Comparison of ENCODE assay signal across 29 cellular contexts in genomic region chr15:98735895-98736617, GRCh38.
DNase-seq lines count a peak whose midpoint lies in the region; ATAC-seq, FAIRE-seq and TF ChIP-seq lines count a peak whose summit lies in the region.
"Had no signal": no experiment of that assay in that cellular context is flagged by ENCODE, and none has a peak within 500 bp of the region (broad histone marks: within the 10 kb centered on the region; RNA-seq: fewer than 3 reads in every experiment).

No MANE protein-coding gene starts in this region.

- no peaks in the 10 kb centered on the region for H3K9me1 ChIP-seq in endothelial cell of umbilical vein (replicated peaks; ENCODE audit: control insufficient read depth, extremely low read depth, insufficient read depth, low read length)

- POLR2A ChIA-PET in endothelial cell of umbilical vein (lab: Charles Lee) = no interaction called here

- no peaks in the 10 kb centered on the region for H3K27me3 ChIP-seq in endothelial cell of umbilical vein (ENCODE audit: control insufficient read depth in 2 of 2, insufficient read depth in 2 of 2, low read length in 2 of 2)
- no peaks in the 10 kb centered on the region for H3K27me3 ChIP-seq in smooth muscle cell (ENCODE audit: low read depth)
- H3K27me3 ChIP-seq: body of pancreas, esophagus squamous epithelium, gastrocnemius medialis, upper lobe of left lung had no signal

- no peak overlapping the region for H3K27ac Mint-ChIP-seq in activated naive CD4-positive, alpha-beta T cell treated with anti-CD3 and anti-CD28 coated beads for 36 hours
- H3K27ac Mint-ChIP-seq: activated CD8-positive, alpha-beta T cell treated with anti-CD3 and anti-CD28 coated beads, Interleukin-2, amount 10 ng/mL, durations not matched to agents 7 days and 5 days had no signal

- H3K9me3 ChIP-seq in endothelial cell of umbilical vein (replicated peaks; ENCODE audit: control insufficient read depth, insufficient read depth, low read length) = no peaks in the 10 kb centered on the region
- no peaks in the 10 kb centered on the region for H3K9me3 ChIP-seq in smooth muscle cell (replicated peaks; ENCODE audit: low read depth)
- H3K9me3 ChIP-seq: body of pancreas, esophagus squamous epithelium, gastrocnemius medialis, upper lobe of left lung had no signal

- H3K79me2 ChIP-seq in endothelial cell of umbilical vein (ENCODE audit: control insufficient read depth, insufficient read depth, low read length) = peaks cover 30% of the 10 kb centered on the region
- H3K79me2 ChIP-seq in smooth muscle cell (ENCODE audit: low read depth) = peaks cover 98% of the 10 kb centered on the region

- H2AFZ ChIP-seq in endothelial cell of umbilical vein (ENCODE audit: low read depth, low read length) (no peak overlapping the region), smooth muscle cell (ENCODE audit: low read depth) (no peak overlapping the region)
- H2AFZ ChIP-seq: PC-9 had no signal

- CTCF ChIA-PET in endothelial cell of umbilical vein (lab: Charles Lee) = interaction anchor here (0.6 to 1.5 kb wide), 3 partner anchors 8 to 43 kb away, joined by 3 to 4 read pairs (median 3); no protein-coding TSS in a partner anchor
- CTCF ChIA-PET in activated naive CD4-positive, alpha-beta T cell treated with anti-CD3 and anti-CD28 coated beads for 36 hours (lab: Charles Lee) = no interaction called here

- no peaks in the 10 kb centered on the region for H3K9me3 Mint-ChIP-seq in activated naive CD4-positive, alpha-beta T cell treated with anti-CD3 and anti-CD28 coated beads for 36 hours

- H3K4me2 ChIP-seq in endothelial cell of umbilical vein (ENCODE audit: insufficient read depth, low read length) (peak overlapping the region; percentile 13), smooth muscle cell (peak overlapping the region; percentile 66)
- H3K4me2 ChIP-seq: PC-9 had no signal

- H3K36me3 ChIP-seq in endothelial cell of umbilical vein (ENCODE audit: control insufficient read depth in 2 of 2, extremely low read depth in 1 of 2, insufficient read depth in 2 of 2, low read length in 2 of 2) (no peaks in the 10 kb centered on the region), smooth muscle cell (ENCODE audit: low read depth) (no peaks in the 10 kb centered on the region)
- H3K36me3 ChIP-seq: esophagus squamous epithelium, gastrocnemius medialis, upper lobe of left lung had no signal

- no peak overlapping the region for H3K4me3 ChIP-seq in endothelial cell of umbilical vein (replicated peaks in 1 of 3; ENCODE audit: insufficient read depth in 1 of 3, low read depth in 1 of 3, low read length in 3 of 3)
- H3K4me3 ChIP-seq in smooth muscle cell = no peak overlapping the region
- H3K4me3 ChIP-seq: body of pancreas, esophagus squamous epithelium, gastrocnemius medialis, GM12878, PC-9, upper lobe of left lung had no signal

- FAIRE-seq in endothelial cell of umbilical vein (lab: Jason Lieb, UNC) = peak; percentile 81
- FAIRE-seq: GM12878, TTC549 had no signal

- peaks cover 7% of the 10 kb centered on the region for H3F3A ChIP-seq in smooth muscle cell (ENCODE audit: low read depth)

- no TSS peak for BruUV-seq in endothelial cell of umbilical vein (replicated peaks; lab: Mats Ljungman, UMichigan)

- H3K27me3 Mint-ChIP-seq in activated naive CD4-positive, alpha-beta T cell treated with anti-CD3 and anti-CD28 coated beads for 36 hours (ENCODE audit: low read depth) = no peaks in the 10 kb centered on the region

- TF ChIP-seq POLR2A in endothelial cell of umbilical vein (IDR thresholded peaks at IDR 0.05; ENCODE audit: low read depth, low read length) = no peak

- H4K20me1 ChIP-seq in endothelial cell of umbilical vein (replicated peaks; ENCODE audit: control insufficient read depth, extremely low read depth, insufficient read depth, low read length) (peaks cover 2% of the 10 kb centered on the region), smooth muscle cell (ENCODE audit: low read depth) (peaks cover 72% of the 10 kb centered on the region)

- H3K9ac ChIP-seq in endothelial cell of umbilical vein (replicated peaks; ENCODE audit: extremely low read depth, insufficient read depth, low read length) (no peak overlapping the region), smooth muscle cell (ENCODE audit: low read depth) (no peak overlapping the region)

- peaks cover 70% of the 10 kb centered on the region for H3K4me1 Mint-ChIP-seq in activated naive CD4-positive, alpha-beta T cell treated with anti-CD3 and anti-CD28 coated beads for 36 hours (ENCODE audit: low read depth)

- DNase-seq in NCI-H82 (lab: John Stamatoyannopoulos, UW) (peak; percentile 31), NCI-H82 treated with DMSO at 0.1 percent for 48 hours (lab: John Stamatoyannopoulos, UW; ENCODE audit: unreplicated experiment) (no peak), SK-N-DZ (ENCODE audit: low spot score) (peak; percentile 44), endothelial cell of umbilical vein (ENCODE audit: low read depth, low spot score) (peak; percentile 31), smooth muscle cell (lab: John Stamatoyannopoulos, UW; ENCODE audit: unreplicated experiment) (no peak)
- no peak for DNase-seq in activated naive CD4-positive, alpha-beta T cell treated with anti-CD3 and anti-CD28 coated beads for 36 hours
- DNase-seq: activated CD4-positive, alpha-beta T cell treated with anti-CD3 and anti-CD28 coated beads for 1 hour; activated CD8-positive, alpha-beta T cell treated with anti-CD3 and anti-CD28 coated beads, Interleukin-2, amount 10 ng/mL, durations not matched to agents 7 days and 5 days; activated gamma-delta T cell; activated T-cell treated with anti-CD3 and anti-CD28 coated beads, Interleukin-2, amount 50 U/mL, for 1 hour; AML-193; body of pancreas; DMS79; effector memory CD4-positive, alpha-beta T cell; esophagus squamous epithelium; gastrocnemius medialis; kidney glomerular epithelial cell; NCI-H1105 treated with DMSO at 0.1 percent for 48 hours; NCI-H2029 treated with DMSO at 0.1 percent for 48 hours; NCI-H226; nucleus accumbens; PC-9; SIG-M5; upper lobe of left lung had no signal

- H3K4me1 ChIP-seq in endothelial cell of umbilical vein (ENCODE audit: control insufficient read depth, extremely low read depth, insufficient read depth, low read length) = peaks cover 11% of the 10 kb centered on the region
- peaks cover 11% of the 10 kb centered on the region for H3K4me1 ChIP-seq in smooth muscle cell (ENCODE audit: low read depth)

- TF ChIP-seq CTCF in endothelial cell of umbilical vein (IDR thresholded peaks at IDR 0.05; ENCODE audit: extremely low read depth in 1 of 2, insufficient read depth in 1 of 2, low read depth in 1 of 2, low read length in 2 of 2) = no peak
- no peak for TF ChIP-seq CTCF in smooth muscle cell (IDR thresholded peaks at IDR 0.05; ENCODE audit: borderline replicate concordance, insufficient read depth, poor library complexity, severe bottlenecking)

- no peak overlapping the region for H3K4me3 Mint-ChIP-seq in activated naive CD4-positive, alpha-beta T cell treated with anti-CD3 and anti-CD28 coated beads for 36 hours
- H3K4me3 Mint-ChIP-seq: activated CD8-positive, alpha-beta T cell treated with anti-CD3 and anti-CD28 coated beads, Interleukin-2, amount 10 ng/mL, durations not matched to agents 7 days and 5 days had no signal

- no peaks in the 10 kb centered on the region for H3K36me3 Mint-ChIP-seq in activated naive CD4-positive, alpha-beta T cell treated with anti-CD3 and anti-CD28 coated beads for 36 hours (ENCODE audit: low read depth)

- intact Hi-C loops in endothelial cell of umbilical vein (cut with micrococcal nuclease) = no loop called here
- intact Hi-C loops in activated naive CD4-positive, alpha-beta T cell treated with anti-CD3 and anti-CD28 coated beads for 36 hours (cut with micrococcal nuclease) = no loop called here

- 42% methylated on average over 4 of the region's 4 CpGs for WGBS in smooth muscle cell (ENCODE audit: low lambda C conversion rate)

- ATAC-seq in HG03342 (IDR thresholded peaks at IDR 0.05; ENCODE audit: unreplicated experiment) = no peak
- no peak for ATAC-seq in HG02763 (IDR thresholded peaks at IDR 0.05; ENCODE audit: unreplicated experiment)
- ATAC-seq: activated CD8-positive, alpha-beta T cell treated with anti-CD3 and anti-CD28 coated beads, Interleukin-2, amount 10 ng/mL, durations not matched to agents 7 days and 5 days; body of pancreas; gastrocnemius medialis; GM12878 had no signal

- dilution Hi-C loops in endothelial cell of umbilical vein (cut with MboI; ENCODE audit: extremely low pct_ligation_motif_present, low sequenced_read_pairs) = no loop called here

- H3K27ac ChIP-seq in endothelial cell of umbilical vein (ENCODE audit: insufficient read depth, low read depth, low read length) (no peak overlapping the region), smooth muscle cell (ENCODE audit: low read depth) (no peak overlapping the region)
- H3K27ac ChIP-seq: 22Rv1, body of pancreas, esophagus squamous epithelium, gastrocnemius medialis, PC-9 had no signal

TF ChIP-seq in endothelial cell of umbilical vein, 7 proteins besides CTCF, POLR2A, EP300 and RAD21:
- TF ChIP-seq MAX (IDR thresholded peaks at IDR 0.05; ENCODE audit: insufficient read depth, insufficient read length) (no peak), EZH2 (IDR thresholded peaks at IDR 0.05; ENCODE audit: borderline replicate concordance, low read depth, low read length, severe bottlenecking) (no peak), GATA2 (IDR thresholded peaks at IDR 0.05; ENCODE audit: insufficient read depth, insufficient read length, low read depth, low read length) (no peak), FOS (IDR thresholded peaks at IDR 0.05; ENCODE audit: borderline replicate concordance, insufficient read depth, low read length) (no peak), MYC (IDR thresholded peaks at IDR 0.05; ENCODE audit: low read depth, low read length) (no peak), JUN (IDR thresholded peaks at IDR 0.05; ENCODE audit: borderline replicate concordance, insufficient read depth, insufficient read length, low read depth) (no peak), POLR2AphosphoS5 (IDR thresholded peaks at IDR 0.05; ENCODE audit: insufficient read depth, low read depth, low read length) (no peak)

Comparison
In these comparisons a context has a peak if more than half of its experiments do, and no peak if none do; other contexts are left out.
1. DNase-seq: peak in NCI-H82 (single experiment), SK-N-DZ (single experiment) and endothelial cell of umbilical vein (single experiment); none in NCI-H82 treated with DMSO at 0.1 percent for 48 hours (single experiment), smooth muscle cell (single experiment) and activated naive CD4-positive, alpha-beta T cell treated with anti-CD3 and anti-CD28 coated beads for 36 hours (single experiment).